ENCODE assay signal across 8 cellular contexts in genomic region chr4:1347410-1347864, GRCh38. TPM values are rescaled to one million over a fixed set of nuclear protein-coding genes. Genes with fewer than 3 reads are reported as not detected.
A peak's percentile ranks its signal among the peaks of the same experiment; 100 is the strongest.
DNase-seq lines count a peak whose midpoint lies in the region; ATAC-seq and TF ChIP-seq lines count a peak whose summit lies in the region.

No MANE protein-coding gene starts in this region.

- H2AFZ ChIP-seq in PC-3 (ENCODE audit: low read length): peak overlapping the region; percentile 66

- peak overlapping the region; percentile 77 for H3K4me3 ChIP-seq in CD4-positive, CD25-positive, alpha-beta regulatory T cell (ENCODE audit: low read depth, low read length)
- H3K4me3 ChIP-seq in PC-3 (ENCODE audit: low read length) (peak overlapping the region; percentile 73), adipocyte (ENCODE audit: low read length) (peak overlapping the region; percentile 85), heart right ventricle (peak overlapping the region; percentile 64 to 97 (median 88))

- BruUV-seq in PC-3 (replicated peaks; lab: Mats Ljungman, UMichigan): no TSS peak

- no peaks in the 10 kb centered on the region for H3K9me2 ChIP-seq in PC-3 (replicated peaks; ENCODE audit: low read length)

- H3K79me2 ChIP-seq in PC-3 (ENCODE audit: low read length): peaks cover 34% of the 10 kb centered on the region

- peaks cover 14% of the 10 kb centered on the region for H3K36me3 Mint-ChIP-seq in CD4-positive, CD25-positive, alpha-beta regulatory T cell

- WGBS in heart right ventricle, 2 donors: 0 to 1% methylated on average over 42 to 43 of the region's 43 CpGs

- CTCF ChIA-PET in PC-3 (lab: Charles Lee): no interaction called here

- peak overlapping the region; percentile 86 to 93 (median 90) for H3K27ac Mint-ChIP-seq in CD4-positive, CD25-positive, alpha-beta regulatory T cell

- H3K9ac ChIP-seq in PC-3 (ENCODE audit: low read length) (peak overlapping the region; percentile 85), adipocyte (ENCODE audit: low read length) (peak overlapping the region; percentile 98)

- H3K9me3 Mint-ChIP-seq in CD4-positive, CD25-positive, alpha-beta regulatory T cell: no peaks in the 10 kb centered on the region

- no peaks in the 10 kb centered on the region for H3K9me3 ChIP-seq in CD4-positive, CD25-positive, alpha-beta regulatory T cell (ENCODE audit: control insufficient read depth in 2 of 2, low read length in 2 of 2)
- H3K9me3 ChIP-seq in PC-3 (ENCODE audit: low read length) (no peaks in the 10 kb centered on the region), adipocyte (ENCODE audit: control insufficient read depth, low read length) (no peaks in the 10 kb centered on the region), heart right ventricle (no peaks in the 10 kb centered on the region)

- peak in 1 of 3 donors; percentile 63 for DNase-seq in CD4-positive, CD25-positive, alpha-beta regulatory T cell
- DNase-seq in PC-3 (peak; percentile 55), adipocyte (ENCODE audit: low read depth) (peak; percentile 91), heart right ventricle (peak; percentile 76), pons (ENCODE audit: low spot score) (peak; percentile 45), amniotic stem cell (lab: John Stamatoyannopoulos, UW) (no peak)

- peak overlapping the region; percentile 93 for H3K27ac ChIP-seq in CD4-positive, CD25-positive, alpha-beta regulatory T cell (ENCODE audit: insufficient read depth, low read length, poor library complexity, severe bottlenecking)
- H3K27ac ChIP-seq in PC-3 (ENCODE audit: low read length) (peak overlapping the region; percentile 80), heart right ventricle (peak overlapping the region; percentile 94 to 100 (median 98))

- no peaks in the 10 kb centered on the region for H3K27me3 Mint-ChIP-seq in CD4-positive, CD25-positive, alpha-beta regulatory T cell

- H3K4me2 ChIP-seq in PC-3 (ENCODE audit: low read length): peak overlapping the region; percentile 90

- no peaks in the 10 kb centered on the region for H3K27me3 ChIP-seq in CD4-positive, CD25-positive, alpha-beta regulatory T cell (ENCODE audit: control insufficient read depth, insufficient read depth, low read length)
- H3K27me3 ChIP-seq in PC-3 (ENCODE audit: low read length) (no peaks in the 10 kb centered on the region), adipocyte (replicated peaks; ENCODE audit: control insufficient read depth, insufficient read depth, low read length) (no peaks in the 10 kb centered on the region), heart right ventricle (no peaks in the 10 kb centered on the region)

- POLR2A ChIA-PET in PC-3 (lab: Charles Lee; ENCODE audit: unreplicated experiment): interaction anchor here (0.7 kb wide), 1 partner anchor 99 kb away, joined by 3 read pairs; the partner anchor contains the start of gene CTBP1

- peak overlapping the region; percentile 90 to 96 (median 92) for H3K4me3 Mint-ChIP-seq in CD4-positive, CD25-positive, alpha-beta regulatory T cell

- H3K36me3 ChIP-seq in CD4-positive, CD25-positive, alpha-beta regulatory T cell (ENCODE audit: control insufficient read depth, insufficient read depth, low read length): peaks cover 3% of the 10 kb centered on the region
- H3K36me3 ChIP-seq in PC-3 (ENCODE audit: low read depth, low read length): no peaks in the 10 kb centered on the region
- H3K36me3 ChIP-seq in adipocyte (ENCODE audit: control insufficient read depth, insufficient read depth, low read length, severe bottlenecking): peaks cover 15% of the 10 kb centered on the region
- H3K36me3 ChIP-seq in heart right ventricle: peaks cover 0 to 19% (median 0%) of the 10 kb centered on the region in 9 donors

- H3K4me1 ChIP-seq in CD4-positive, CD25-positive, alpha-beta regulatory T cell (ENCODE audit: control insufficient read depth, insufficient read depth, low read length, poor library complexity, severe bottlenecking): peaks cover 26% of the 10 kb centered on the region
- H3K4me1 ChIP-seq in PC-3 (ENCODE audit: insufficient read depth, low read length) (peaks cover 35% of the 10 kb centered on the region), adipocyte (ENCODE audit: control insufficient read depth, insufficient read depth, low read length) (peaks cover 15% of the 10 kb centered on the region), heart right ventricle (peaks cover 7 to 38% (median 21%) of the 10 kb centered on the region in 9 donors)

- TF ChIP-seq CTCF in PC-3 (conservative IDR thresholded peaks at IDR 0.05; ENCODE audit: low read depth, low read length) (no peak), heart right ventricle (IDR thresholded peaks at IDR 0.05) (peak in 1 of 9 donors; percentile 3)

- H3K4me1 Mint-ChIP-seq in CD4-positive, CD25-positive, alpha-beta regulatory T cell: peaks cover 12 to 50% (median 30%) of the 10 kb centered on the region in 4 donors

- H3F3A ChIP-seq in PC-3 (ENCODE audit: low read length, unreplicated experiment): no peaks in the 10 kb centered on the region

- peak in 1 of 2 donors; percentile 2 for ATAC-seq in CD4-positive, CD25-positive, alpha-beta regulatory T cell (ENCODE audit: low read depth in 2 of 2)
- ATAC-seq in GM19025 (IDR thresholded peaks at IDR 0.05; ENCODE audit: low read depth, unreplicated experiment) (peak; percentile 31), HG03159 (IDR thresholded peaks at IDR 0.05; ENCODE audit: unreplicated experiment) (peak; percentile 28), PC-3 (peak; percentile 35), heart right ventricle (peak; percentile 26 to 63 (median 38))

- intact Hi-C loops in PC-3 (cut with micrococcal nuclease): loop anchor here (5.0 kb wide), 1 partner anchor 60 kb away; the partner anchor contains the start of gene MAEA
- intact Hi-C loops in heart right ventricle (cut with DNase I): loop anchor here in 9 of 10 donors (2.0 to 10.0 kb wide), 10 partner anchors 40 to 377 kb away; partner anchors contain the start of genes CTBP1 (in 5 of the 9), MAEA (in 3 of the 9), TACC3 (in 1 of the 9) and TMEM129 (in 1 of the 9)

- H4K20me1 ChIP-seq in PC-3 (ENCODE audit: low read length): no peaks in the 10 kb centered on the region

RNA-seq across cellular contexts. Expression of gene UVSSA, which starts 0.4 kb away (rescaled TPM):
- total RNA-seq in CD4-positive, CD25-positive, alpha-beta regulatory T cell: 42.9 TPM
- polyA plus RNA-seq in CD4-positive, CD25-positive, alpha-beta regulatory T cell: 1 to 10 TPM; 2.1 to 4.4 (median 3.4) TPM
- total RNA-seq in PC-3 (2014; rRNA removed) (6.2 and 11.2 TPM in 2 replicates), heart right ventricle (1 to 10 TPM; 5.2 to 8.3 (median 6.6) TPM)
- 10 to 100 TPM in 1 of 2 donors, 1 to 10 TPM in 1; 2.4 to 11.9 TPM for polyA plus RNA-seq in heart right ventricle

RNA-seq across cellular contexts. Expression of gene MAEA, which starts 57.7 kb away (rescaled TPM):
- 77.7 TPM for total RNA-seq in CD4-positive, CD25-positive, alpha-beta regulatory T cell
- 10 to 100 TPM; 61.2 to 76.2 (median 66.2) TPM for polyA plus RNA-seq in CD4-positive, CD25-positive, alpha-beta regulatory T cell
- total RNA-seq in PC-3 (2014; rRNA removed) (48.1 and 81.4 TPM in 2 replicates), heart right ventricle (10 to 100 TPM; 39.1 to 72.8 (median 50.3) TPM)
- polyA plus RNA-seq in heart right ventricle: 10 to 100 TPM; 43.2 to 55.7 TPM

RNA-seq across cellular contexts. Expression of gene NKX1-1, which starts 58.8 kb away (rescaled TPM):
- not detected for total RNA-seq in CD4-positive, CD25-positive, alpha-beta regulatory T cell
- not detected for polyA plus RNA-seq in CD4-positive, CD25-positive, alpha-beta regulatory T cell
- not detected in 2 replicates for total RNA-seq in PC-3 (2014; rRNA removed)
- total RNA-seq in heart right ventricle: not detected
- polyA plus RNA-seq in heart right ventricle: not detected
